Comparison of ENCODE assay signal across 9 cellular contexts in the genomic region with DNA sequence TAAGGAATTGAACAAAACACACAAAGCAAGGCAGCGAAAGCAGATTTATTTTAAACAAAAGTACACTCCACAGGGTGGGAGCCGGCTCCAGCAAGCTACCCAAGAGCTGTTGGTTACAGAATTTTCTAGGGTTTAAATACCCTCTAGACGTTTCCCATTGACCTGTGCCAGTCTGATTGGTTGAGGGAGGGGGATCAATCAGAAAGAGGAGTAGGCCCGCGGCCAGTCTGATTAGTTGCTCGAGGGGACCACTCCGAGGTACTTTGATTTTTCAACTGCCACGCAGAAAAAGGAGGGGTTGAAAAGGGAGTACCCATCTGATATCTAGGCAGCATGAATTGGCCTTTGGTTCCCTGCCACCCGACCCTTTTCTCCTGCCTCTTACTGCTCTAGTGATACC. TPM values are rescaled to one million over a fixed set of nuclear protein-coding genes. Genes with fewer than 3 reads are reported as not detected.
DNase-seq lines count a peak whose midpoint lies in the region; ATAC-seq, FAIRE-seq and TF ChIP-seq lines count a peak whose summit lies in the region.
"Had no signal": no experiment of that assay in that cellular context is flagged by ENCODE, and none has a peak within 500 bp of the region (broad histone marks: within the 10 kb centered on the region; RNA-seq: fewer than 3 reads in every experiment).

No MANE protein-coding gene starts in this region.

- ATAC-seq in GM18517 (IDR thresholded peaks at IDR 0.05; ENCODE audit: unreplicated experiment) = no peak

- peak overlapping the region; percentile 97 for H3K4me3 ChIP-seq in AG10803 (ENCODE audit: low read length)
- H3K4me3 ChIP-seq in HUES6 (ENCODE audit: low read depth, low read length) = peak overlapping the region; percentile 91
- peak overlapping the region; percentile 82 to 85 (median 85) for H3K4me3 ChIP-seq in breast epithelium
- H3K4me3 ChIP-seq in muscle layer of colon (ENCODE audit: low read depth in 1 of 2, low read length in 2 of 2) = peak overlapping the region; percentile 55 to 96

- peaks cover 13% of the 10 kb centered on the region for H3K4me1 ChIP-seq in HUES6 (ENCODE audit: control insufficient read depth, insufficient read depth, low read length)
- peaks cover 0 to 5% of the 10 kb centered on the region in 2 donors for H3K4me1 ChIP-seq in breast epithelium
- peaks cover 26% of the 10 kb centered on the region for H3K4me1 ChIP-seq in muscle layer of colon (ENCODE audit: insufficient read depth, low read length)

- H3K27me3 ChIP-seq in HUES6 (ENCODE audit: control insufficient read depth, insufficient read depth, low read length) (0 out of 2 replicates have a peak, but pooled peaks cover 3% of the 10 kb centered on the region), breast epithelium (no peaks in the 10 kb centered on the region), muscle layer of colon (ENCODE audit: control insufficient read depth in 1 of 2, insufficient read depth in 2 of 2, low read length in 2 of 2) (no peaks in the 10 kb centered on the region)

- H3K9me3 ChIP-seq in HUES6 (ENCODE audit: control insufficient read depth, insufficient read depth, low read depth, low read length) = no peaks in the 10 kb centered on the region
- no peaks in the 10 kb centered on the region for H3K9me3 ChIP-seq in breast epithelium
- H3K9me3 ChIP-seq in muscle layer of colon (ENCODE audit: low read length) = no peaks in the 10 kb centered on the region

- H3K27ac ChIP-seq in HUES6 (ENCODE audit: low read depth, low read length) (no peak overlapping the region), breast epithelium (peak overlapping the region in 1 of 2 donors; percentile 85), muscle layer of colon (ENCODE audit: low read depth, low read length) (no peak overlapping the region)

- intact Hi-C loops in breast epithelium (cut with DNase I; ENCODE audit: low total_unique reads) = no loop called here

- no peak for DNase-seq in AG10803 (ENCODE audit: low read depth)
- DNase-seq in breast epithelium (ENCODE audit: low spot score in 2 of 2) = no peak
- no peak for DNase-seq in cerebellar cortex (ENCODE audit: low spot score)
- DNase-seq in GM19240 (ENCODE audit: insufficient read length, low spot score) = no peak
- no peak for DNase-seq in H54 (ENCODE audit: insufficient read length, low spot score)
- DNase-seq: effector CD8-positive, alpha-beta T cell had no signal

- H3K36me3 ChIP-seq in HUES6 (ENCODE audit: control insufficient read depth, insufficient read depth, low read length) (peaks cover 47% of the 10 kb centered on the region), breast epithelium (no peaks in the 10 kb centered on the region), muscle layer of colon (ENCODE audit: insufficient read depth, low read length) (peaks cover 27% of the 10 kb centered on the region)

- H3K9ac ChIP-seq in HUES6 (ENCODE audit: low read length) (peak overlapping the region; percentile 48), muscle layer of colon (ENCODE audit: low read length) (peak overlapping the region; percentile 95)

- TF ChIP-seq POLR2A in breast epithelium (IDR thresholded peaks at IDR 0.05) (no peak), H54 (IDR thresholded peaks at IDR 0.05; ENCODE audit: low read depth, low read length) (no peak)

- TF ChIP-seq CTCF in AG10803 (conservative IDR thresholded peaks at IDR 0.05; ENCODE audit: low read length) (no peak), breast epithelium (IDR thresholded peaks at IDR 0.05) (no peak)

- no peak for FAIRE-seq in H54 (lab: Jason Lieb, UNC)

RNA-seq across cellular contexts. Expression of a gene that starts 1.0 kb away (rescaled TPM):
- total RNA-seq in breast epithelium = 10 to 100 TPM; 33.0 to 73.5 (median 69.2) TPM

RNA-seq across cellular contexts. Expression of a gene that starts 59.9 kb away (rescaled TPM):
- 100 to 1,000 TPM in 2 of 3 donors, 10 to 100 TPM in 1; 96.4 to 177 (median 117) TPM for total RNA-seq in breast epithelium
